In the genomic region with DNA sequence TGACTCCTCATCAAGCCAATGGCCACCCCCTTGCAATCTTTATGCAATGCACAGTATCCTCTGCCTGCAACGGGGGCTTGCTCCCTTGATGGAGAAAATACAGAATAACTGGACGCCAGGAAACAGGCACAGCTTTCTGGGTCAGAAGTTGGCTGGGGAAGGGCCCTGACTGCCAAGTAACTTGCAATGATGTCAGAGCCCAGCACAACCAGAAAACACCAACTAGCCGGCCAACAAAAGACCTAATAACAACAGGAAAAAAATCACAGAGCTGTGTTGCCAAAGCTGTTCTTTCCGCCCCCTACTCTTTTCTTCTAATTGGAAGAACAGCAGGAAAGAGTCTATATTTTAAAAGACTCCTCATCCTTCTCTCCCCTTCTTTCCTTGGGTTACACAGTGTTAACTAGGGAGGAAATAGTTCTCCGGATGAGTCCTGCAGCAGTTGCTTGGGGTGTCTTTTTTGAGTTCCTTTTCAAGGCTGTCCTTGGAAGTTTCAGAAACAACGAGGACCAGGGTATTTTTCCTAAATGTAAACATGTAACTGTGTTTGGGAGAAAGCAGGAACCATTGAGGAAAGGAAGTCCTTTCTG, we compare ENCODE assay signal across 12 cellular contexts. TPM values are rescaled to one million over a fixed set of nuclear protein-coding genes. Genes with fewer than 3 reads are reported as not detected.
DNase-seq lines count a peak whose midpoint lies in the region; ATAC-seq and TF ChIP-seq lines count a peak whose summit lies in the region.
"Had no signal": no experiment of that assay in that cellular context is flagged by ENCODE, and none has a peak within 500 bp of the region (broad histone marks: within the 10 kb centered on the region; RNA-seq: fewer than 3 reads in every experiment).

No MANE protein-coding gene starts in this region.

- no peak for TF ChIP-seq CTCF in astrocyte of the cerebellum (IDR thresholded peaks at IDR 0.05; ENCODE audit: low read depth, low read length, missing control alignments)
- no peak for TF ChIP-seq CTCF in heart left ventricle (IDR thresholded peaks at IDR 0.05)

- peaks cover 48% of the 10 kb centered on the region for H3K27me3 Mint-ChIP-seq in activated T-cell treated with anti-CD3 and anti-CD28 coated beads, Interleukin-2, amount 50 U/mL, for 72 hours (ENCODE audit: low read depth)

- peak overlapping the region in 8 of 12 donors; percentile 2 to 94 (median 60) for H3K27ac ChIP-seq in heart left ventricle

- no peak overlapping the region for H3K27ac Mint-ChIP-seq in activated T-cell treated with anti-CD3 and anti-CD28 coated beads, Interleukin-2, amount 50 U/mL, for 72 hours

- no peaks in the 10 kb centered on the region for H3K36me3 ChIP-seq in heart left ventricle

- ATAC-seq in heart left ventricle, result no peak
- ATAC-seq in left colon, result no peak
- no peak for ATAC-seq in activated T-cell treated with anti-CD3 and anti-CD28 coated beads, Interleukin-2, amount 50 U/mL, for 72 hours (replicated peaks in 1 of 2)
- ATAC-seq in GM21786 (IDR thresholded peaks at IDR 0.05; ENCODE audit: unreplicated experiment), result no peak
- ATAC-seq: SK-N-SH treated with all-trans-retinoic acid at 6 μM for 48 hours had no signal

- in situ Hi-C loops in astrocyte of the cerebellum (cut with HindIII; ENCODE audit: low sequenced_read_pairs), result loop anchor here (25.0 kb wide), 1 partner anchor 571 kb away; no protein-coding TSS in a partner anchor

- WGBS in heart left ventricle, 4 donors, result 24 to 44% (median 29%) methylated on average over 6 of the region's 6 CpGs

- intact Hi-C loops in heart left ventricle (cut with DNase I) (loop anchor here in 9 of 10 donors (2.0 to 10.0 kb wide), 15 partner anchors 41 to 521 kb away; no protein-coding TSS in a partner anchor), left colon (cut with DNase I, micrococcal nuclease) (loop anchor here in 1 of 2 donors (10.0 kb wide), 1 partner anchor 269 kb away; no protein-coding TSS in a partner anchor)

- H3K4me3 ChIP-seq in astrocyte of the cerebellum (ENCODE audit: low read depth, low read length), result no peak overlapping the region
- H3K4me3 ChIP-seq in heart left ventricle, result peak overlapping the region in 7 of 12 donors; percentile 62 to 96 (median 89)

- no peaks in the 10 kb centered on the region for H3K4me1 Mint-ChIP-seq in activated T-cell treated with anti-CD3 and anti-CD28 coated beads, Interleukin-2, amount 50 U/mL, for 72 hours (ENCODE audit: low read depth)

- no peaks in the 10 kb centered on the region for H3K9me3 ChIP-seq in heart left ventricle

- peaks cover 0 to 33% (median 0%) of the 10 kb centered on the region in 9 donors for H3K27me3 ChIP-seq in heart left ventricle

- no peak overlapping the region for H3K4me3 Mint-ChIP-seq in activated T-cell treated with anti-CD3 and anti-CD28 coated beads, Interleukin-2, amount 50 U/mL, for 72 hours

- TF ChIP-seq POLR2A in heart left ventricle (IDR thresholded peaks at IDR 0.05), result no peak

- H3K36me3 Mint-ChIP-seq in activated T-cell treated with anti-CD3 and anti-CD28 coated beads, Interleukin-2, amount 50 U/mL, for 72 hours (ENCODE audit: insufficient read depth in 2 of 2), result peaks cover 0 to 2% of the 10 kb centered on the region in 2 donors

- DNase-seq in Ammon's horn (ENCODE audit: low spot score), result peak; percentile 85
- DNase-seq in astrocyte of the cerebellum (ENCODE audit: low read depth), result peak; percentile 40
- DNase-seq in heart left ventricle, result peak in 3 of 5 donors; percentile 32 to 53 (median 35)
- peak; percentile 88 for DNase-seq in pons (ENCODE audit: low spot score)
- no peak for DNase-seq in left colon
- DNase-seq in HUDEP-2 (lab: John Stamatoyannopoulos, UW; ENCODE audit: unreplicated experiment in 76 of 76), result no peak
- DNase-seq in activated T-cell treated with anti-CD3 and anti-CD28 coated beads, Interleukin-2, amount 50 U/mL, for 72 hours, result no peak
- DNase-seq: AML-193, amniotic stem cell, NCI-H2171 had no signal

- peaks cover 0 to 32% (median 15%) of the 10 kb centered on the region in 12 donors for H3K4me1 ChIP-seq in heart left ventricle

- peaks cover 0 to 2% of the 10 kb centered on the region in 2 donors for H3K9me3 Mint-ChIP-seq in activated T-cell treated with anti-CD3 and anti-CD28 coated beads, Interleukin-2, amount 50 U/mL, for 72 hours

RNA-seq across cellular contexts. Expression of gene SEMA6D, which starts 1.4 kb away (rescaled TPM):
- total RNA-seq in heart left ventricle (10 to 100 TPM in 6 of 9 donors, 1 to 10 TPM in 3; 4.9 to 23.2 (median 10.9) TPM), left colon (10 to 100 TPM; 34.4 to 52.6 TPM)
- 1 to 10 TPM; 2.8 to 3.1 TPM for polyA plus RNA-seq in heart left ventricle
- not detected for total RNA-seq in activated T-cell treated with anti-CD3 and anti-CD28 coated beads, Interleukin-2, amount 50 U/mL, for 72 hours

Comparison
In these comparisons a context has a peak if more than half of its experiments do, and no peak if none do; other contexts are left out.
1. DNase-seq: peak in Ammon's horn (single experiment), astrocyte of the cerebellum (single experiment), heart left ventricle (3 of 5) and pons (single experiment); none in left colon (0 of 2), HUDEP-2 (0 of 76) and activated T-cell treated with anti-CD3 and anti-CD28 coated beads, Interleukin-2, amount 50 U/mL, for 72 hours (0 of 2).
2. RNA of gene SEMA6D, which starts 1.4 kb away (total RNA-seq): 34.4 to 52.6 TPM in left colon and 4.9 to 23.2 TPM in heart left ventricle; not detected in activated T-cell treated with anti-CD3 and anti-CD28 coated beads, Interleukin-2, amount 50 U/mL, for 72 hours; every median in the first group is over 4 times any median in the second.